19 cellular contexts compared by ENCODE assay signal in the genomic region with DNA sequence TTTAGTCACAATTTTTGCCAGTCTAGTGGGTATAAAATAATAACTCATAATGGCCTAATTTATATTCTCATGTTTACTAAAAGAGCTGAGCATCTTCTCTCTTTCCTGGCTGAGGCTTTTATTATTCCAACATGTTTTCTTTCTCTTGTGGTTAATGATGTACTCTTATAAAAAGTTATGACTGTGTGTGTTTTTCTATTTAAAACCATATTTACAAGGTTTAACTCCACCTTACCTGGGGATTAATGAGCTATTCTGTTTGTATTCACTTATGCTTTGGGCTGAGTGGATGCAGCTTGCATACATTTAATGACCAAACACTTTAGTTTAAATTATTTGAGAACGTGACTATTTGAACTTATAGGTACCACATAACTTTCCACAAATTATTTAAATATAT.
DNase-seq lines count a peak whose midpoint lies in the region; ATAC-seq and TF ChIP-seq lines count a peak whose summit lies in the region.
"Had no signal": no experiment of that assay in that cellular context is flagged by ENCODE, and none has a peak within 500 bp of the region (broad histone marks: within the 10 kb centered on the region; RNA-seq: fewer than 3 reads in every experiment).

No MANE protein-coding gene starts in this region.

- H3K4me3 Mint-ChIP-seq in activated naive CD4-positive, alpha-beta T cell treated with anti-CD3 and anti-CD28 coated beads, Interleukin-2, amount 50 U/mL, for 24 hours = no peak overlapping the region
- no peak overlapping the region for H3K4me3 Mint-ChIP-seq in mesothelial cell of epicardium
- H3K4me3 Mint-ChIP-seq: B cell; CD4-positive, alpha-beta T cell; CD8-positive, alpha-beta T cell had no signal

- no TSS peak for BruUV-seq in PC-3 (replicated peaks; lab: Mats Ljungman, UMichigan)

- CTCF ChIA-PET in PC-3 (lab: Charles Lee) = interaction anchor here (0.6 kb wide), 1 partner anchor 1712 kb away, joined by 3 read pairs; no protein-coding TSS in a partner anchor

- no peak overlapping the region for H3K4me2 ChIP-seq in PC-3 (ENCODE audit: low read length)
- H3K4me2 ChIP-seq: A549; BLaER1 treated with 17β-estradiol and CSF1 and Interleukin-3, amounts not matched to agents 10 nM and 100 nM had no signal

- POLR2A ChIA-PET in PC-3 (lab: Charles Lee; ENCODE audit: unreplicated experiment) = no interaction called here

- no peaks in the 10 kb centered on the region for H3K36me3 ChIP-seq in PC-3 (ENCODE audit: low read depth, low read length)
- H3K36me3 ChIP-seq: BLaER1 treated with 17β-estradiol and CSF1 and Interleukin-3, amounts not matched to agents 10 nM and 100 nM had no signal

- H3K4me1 ChIP-seq in PC-3 (ENCODE audit: insufficient read depth, low read length) = no peaks in the 10 kb centered on the region
- H3K4me1 ChIP-seq: A549; BLaER1 treated with 17β-estradiol and CSF1 and Interleukin-3, amounts not matched to agents 10 nM and 100 nM; Caco-2 had no signal

- H3K27me3 ChIP-seq in PC-3 (ENCODE audit: low read length) = no peaks in the 10 kb centered on the region
- H3K27me3 ChIP-seq: BLaER1 treated with 17β-estradiol and CSF1 and Interleukin-3, amounts not matched to agents 10 nM and 100 nM had no signal

- intact Hi-C loops in PC-3 (cut with micrococcal nuclease) = no loop called here

- no peaks in the 10 kb centered on the region for H3K36me3 Mint-ChIP-seq in activated naive CD4-positive, alpha-beta T cell treated with anti-CD3 and anti-CD28 coated beads, Interleukin-2, amount 50 U/mL, for 24 hours
- H3K36me3 Mint-ChIP-seq in mesothelial cell of epicardium = no peaks in the 10 kb centered on the region
- H3K36me3 Mint-ChIP-seq: CD8-positive, alpha-beta T cell had no signal

- no peaks in the 10 kb centered on the region for H4K20me1 ChIP-seq in PC-3 (ENCODE audit: low read length)
- H4K20me1 ChIP-seq: BLaER1 treated with 17β-estradiol and CSF1 and Interleukin-3, amounts not matched to agents 10 nM and 100 nM had no signal

- H3K4me3 ChIP-seq in PC-3 (ENCODE audit: low read length) = no peak overlapping the region
- H3K4me3 ChIP-seq: A549; BLaER1 treated with 17β-estradiol and CSF1 and Interleukin-3, amounts not matched to agents 10 nM and 100 nM had no signal

- no peak for DNase-seq in activated naive CD4-positive, alpha-beta T cell treated with Interleukin-2 at 50 U/mL for 16 hours
- DNase-seq in PC-3 (peak; percentile 7), mesothelial cell of epicardium (ENCODE audit: low spot score in 2 of 2, unreplicated experiment in 2 of 2) (no peak), NCI-H510A treated with DMSO at 0.1 percent for 48 hours (lab: John Stamatoyannopoulos, UW) (no peak)
- DNase-seq: AML-193; Caco-2; Calu3; CD4-positive, alpha-beta T cell; CD8-positive, alpha-beta T cell; DMS53; DMS79 treated with DMSO at 0.1 percent for 48 hours; GF-D8 had no signal

- H3K27ac Mint-ChIP-seq in activated naive CD4-positive, alpha-beta T cell treated with anti-CD3 and anti-CD28 coated beads, Interleukin-2, amount 50 U/mL, for 24 hours = peak overlapping the region; percentile 26
- peak overlapping the region; percentile 50 for H3K27ac Mint-ChIP-seq in mesothelial cell of epicardium
- H3K27ac Mint-ChIP-seq: B cell; CD4-positive, alpha-beta T cell; CD8-positive, alpha-beta T cell had no signal

- H3K9me2 ChIP-seq in PC-3 (replicated peaks; ENCODE audit: low read length) = no peaks in the 10 kb centered on the region

- ATAC-seq in PC-3 (peak; percentile 91), GM19324 (IDR thresholded peaks at IDR 0.05; ENCODE audit: low FRiP score, unreplicated experiment) (no peak)
- ATAC-seq: A549; CD8-positive, alpha-beta T cell had no signal

- H3K4me1 Mint-ChIP-seq in activated naive CD4-positive, alpha-beta T cell treated with anti-CD3 and anti-CD28 coated beads, Interleukin-2, amount 50 U/mL, for 24 hours = no peaks in the 10 kb centered on the region
- peaks cover 48% of the 10 kb centered on the region for H3K4me1 Mint-ChIP-seq in mesothelial cell of epicardium
- H3K4me1 Mint-ChIP-seq: B cell had no signal

- no peaks in the 10 kb centered on the region for H3F3A ChIP-seq in PC-3 (ENCODE audit: low read length, unreplicated experiment)

- H3K27me3 Mint-ChIP-seq in activated naive CD4-positive, alpha-beta T cell treated with anti-CD3 and anti-CD28 coated beads, Interleukin-2, amount 50 U/mL, for 24 hours = no peaks in the 10 kb centered on the region
- H3K27me3 Mint-ChIP-seq in mesothelial cell of epicardium (ENCODE audit: low read depth) = no peaks in the 10 kb centered on the region
- H3K27me3 Mint-ChIP-seq: B cell; CD4-positive, alpha-beta T cell had no signal

- no peak overlapping the region for H3K27ac ChIP-seq in PC-3 (ENCODE audit: low read length)
- H3K27ac ChIP-seq: 22Rv1; A549; BLaER1 treated with 17β-estradiol and CSF1 and Interleukin-3, amounts not matched to agents 10 nM and 100 nM; C4-2B had no signal

- H3K9me3 Mint-ChIP-seq in activated naive CD4-positive, alpha-beta T cell treated with anti-CD3 and anti-CD28 coated beads, Interleukin-2, amount 50 U/mL, for 24 hours = peaks cover 9% of the 10 kb centered on the region
- no peaks in the 10 kb centered on the region for H3K9me3 Mint-ChIP-seq in mesothelial cell of epicardium
- H3K9me3 Mint-ChIP-seq: CD8-positive, alpha-beta T cell had no signal

- H3K9ac ChIP-seq in PC-3 (ENCODE audit: low read length) = no peak overlapping the region
- H3K9ac ChIP-seq: BLaER1 treated with 17β-estradiol and CSF1 and Interleukin-3, amounts not matched to agents 10 nM and 100 nM had no signal

- TF ChIP-seq CTCF in PC-3 (conservative IDR thresholded peaks at IDR 0.05; ENCODE audit: low read depth, low read length) (no peak), mesothelial cell of epicardium (IDR thresholded peaks at IDR 0.05; ENCODE audit: unreplicated experiment) (no peak)

- H3K9me3 ChIP-seq in PC-3 (ENCODE audit: low read length) = no peaks in the 10 kb centered on the region
- H3K9me3 ChIP-seq: A549; BLaER1 treated with 17β-estradiol and CSF1 and Interleukin-3, amounts not matched to agents 10 nM and 100 nM had no signal

- H2AFZ ChIP-seq in PC-3 (ENCODE audit: low read length) = no peak overlapping the region

- H3K79me2 ChIP-seq in PC-3 (ENCODE audit: low read length) = no peaks in the 10 kb centered on the region
